In the genomic region with DNA sequence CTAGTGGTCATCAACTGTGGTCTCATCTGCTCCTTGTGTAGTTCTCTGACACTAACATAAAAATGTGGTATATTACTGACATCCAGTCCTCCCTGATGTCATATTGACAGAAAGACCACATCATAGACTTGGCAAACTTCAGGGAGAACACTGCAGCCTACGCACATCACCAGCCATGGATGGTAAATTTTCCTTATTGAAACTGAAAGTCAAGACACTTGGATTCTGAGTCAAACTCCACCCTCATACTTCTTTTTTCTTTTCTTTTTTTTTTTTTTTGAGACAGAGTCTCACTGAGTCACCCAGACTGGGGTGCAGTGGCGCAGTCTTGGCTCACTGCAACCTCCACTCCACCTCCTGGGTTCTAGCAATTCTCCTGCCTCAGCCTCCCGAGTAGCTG, we compare ENCODE assay signal across 16 cellular contexts. TPM values are rescaled to one million over a fixed set of nuclear protein-coding genes. Genes with fewer than 3 reads are reported as not detected.
DNase-seq lines count a peak whose midpoint lies in the region; ATAC-seq lines count a peak whose summit lies in the region.
"Had no signal": no experiment of that assay in that cellular context is flagged by ENCODE, and none has a peak within 500 bp of the region (broad histone marks: within the 10 kb centered on the region; RNA-seq: fewer than 3 reads in every experiment).

No MANE protein-coding gene starts in this region.

- no peaks in the 10 kb centered on the region for H3K9me3 ChIP-seq in right cardiac atrium (ENCODE audit: control insufficient read depth, low read length)
- H3K9me3 ChIP-seq: MG63, uterus had no signal

- intact Hi-C loops in right cardiac atrium (cut with DNase I): no loop called here

- no peak overlapping the region for H3K4me3 ChIP-seq in right cardiac atrium (ENCODE audit: low read length)
- H3K4me3 ChIP-seq: MG63, uterus had no signal

- peak; percentile 4 for DNase-seq in stimulated activated naive CD4-positive, alpha-beta T cell treated with Interleukin-2 at 50 U/mL for 16 hours (lab: John Stamatoyannopoulos, UW)
- no peak for DNase-seq in stimulated activated naive CD4-positive, alpha-beta T cell (lab: John Stamatoyannopoulos, UW)
- peak; percentile 46 for DNase-seq in activated T-cell treated with anti-CD3 and anti-CD28 coated beads, Interleukin-2, amount 50 U/mL, for 48 hours
- DNase-seq in iris pigment epithelial cell (ENCODE audit: low read depth): peak; percentile 30
- no peak for DNase-seq in RKO (ENCODE audit: low spot score)
- DNase-seq in RPMI8226: no peak
- no peak for DNase-seq in right cardiac atrium
- DNase-seq: activated CD4-positive, CD25-positive, alpha-beta regulatory T cell; effector memory CD8-positive, alpha-beta T cell; MG63; NCI-H2107; NCI-H774; nephron progenitor cell; T-cell; uterus had no signal

- H3K27me3 ChIP-seq in right cardiac atrium (ENCODE audit: control insufficient read depth, insufficient read depth): no peaks in the 10 kb centered on the region
- H3K27me3 ChIP-seq: MG63, uterus had no signal

- no peak for ATAC-seq in HG02763 (IDR thresholded peaks at IDR 0.05; ENCODE audit: unreplicated experiment)
- no peak for ATAC-seq in right cardiac atrium
- ATAC-seq: effector memory CD8-positive, alpha-beta T cell; T-cell had no signal

- 86% methylated on average over 3 of the region's 3 CpGs for WGBS in right cardiac atrium

- H3K4me1 ChIP-seq in right cardiac atrium (ENCODE audit: control insufficient read depth, insufficient read depth, low read length): no peaks in the 10 kb centered on the region
- H3K4me1 ChIP-seq: uterus had no signal

- no peak overlapping the region for H3K27ac ChIP-seq in right cardiac atrium (ENCODE audit: low read length)
- H3K27ac ChIP-seq: uterus had no signal

RNA-seq across cellular contexts. Expression of a gene that starts 25.4 kb away (rescaled TPM):
- total RNA-seq in right cardiac atrium: 10 to 100 TPM; 28.0 to 40.7 (median 34.7) TPM
- polyA plus RNA-seq in right cardiac atrium: 25.5 TPM

RNA-seq across cellular contexts. Expression of a gene that starts 53.1 kb away (rescaled TPM):
- 1 to 10 TPM; 4.9 to 7.5 (median 5.7) TPM for total RNA-seq in right cardiac atrium
- 5.0 TPM for polyA plus RNA-seq in right cardiac atrium

Comparison
In these comparisons a context has a peak if more than half of its experiments do, and no peak if none do; other contexts are left out.
1. DNase-seq: peak in stimulated activated naive CD4-positive, alpha-beta T cell treated with Interleukin-2 at 50 U/mL for 16 hours (single experiment), activated T-cell treated with anti-CD3 and anti-CD28 coated beads, Interleukin-2, amount 50 U/mL, for 48 hours (2 of 2) and iris pigment epithelial cell (single experiment); none in stimulated activated naive CD4-positive, alpha-beta T cell (0 of 6), RKO (single experiment), RPMI8226 (single experiment) and right cardiac atrium (0 of 3).